In the genomic region with DNA sequence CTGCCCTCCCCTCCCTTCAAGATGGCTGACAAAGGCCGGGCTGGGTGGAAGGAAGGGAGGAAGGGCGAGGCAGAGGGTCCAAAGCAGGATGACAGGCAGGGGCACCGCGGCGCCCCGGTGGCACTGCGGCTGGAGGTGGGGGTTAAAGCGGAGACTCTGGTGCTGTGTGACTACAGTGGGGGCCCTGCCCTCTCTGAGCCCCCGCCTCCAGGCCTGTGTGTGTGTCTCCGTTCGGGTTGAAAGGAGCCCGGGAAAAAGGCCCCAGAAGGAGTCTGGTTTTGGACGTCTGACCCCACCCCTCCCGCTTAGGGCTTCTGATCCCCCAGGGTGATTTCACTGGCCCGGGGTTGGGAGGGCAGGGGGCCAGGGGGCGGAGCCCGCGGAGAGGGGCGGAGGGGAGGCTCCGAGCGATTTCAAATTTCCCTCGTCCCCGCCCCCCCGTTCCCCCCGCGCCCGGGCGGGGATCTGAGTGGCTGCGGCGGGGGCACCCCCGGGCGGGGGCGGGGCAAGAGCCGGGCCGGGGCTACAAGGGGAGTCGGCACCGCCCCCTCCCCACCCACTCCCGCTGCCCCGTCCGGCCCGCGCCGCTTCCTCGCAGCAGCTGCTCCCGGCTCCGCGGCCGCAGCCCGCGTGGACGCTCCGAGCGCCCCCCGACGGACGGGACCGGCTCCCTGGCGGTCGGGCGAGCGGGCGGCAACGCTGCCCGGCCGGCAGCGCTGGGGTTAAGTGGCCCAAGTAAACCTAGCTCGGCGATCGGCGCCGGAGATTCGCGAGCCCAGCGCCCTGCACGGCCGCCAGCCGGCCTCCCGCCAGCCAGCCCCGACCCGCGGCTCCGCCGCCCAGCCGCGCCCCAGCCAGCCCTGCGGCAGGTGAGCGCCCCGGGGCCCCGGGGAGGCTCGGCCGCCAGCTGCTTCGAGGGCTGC, we compare ENCODE assay signal across 8 cellular contexts. TPM values are rescaled to one million over a fixed set of nuclear protein-coding genes. Genes with fewer than 3 reads are reported as not detected.
DNase-seq lines count a peak whose midpoint lies in the region; ATAC-seq and TF ChIP-seq lines count a peak whose summit lies in the region.

A gene (plus strand): TSS at position 555 of the 923 bp plus-strand sequence. CDS start 17,939 bp downstream, outside the sequence.

- H3K9ac ChIP-seq in HUES48 (ENCODE audit: low read depth, low read length) = peak within 1 kb of the TSS; percentile 83

- intact Hi-C loops in CD14-positive monocyte (cut with micrococcal nuclease) = no loop called here
- intact Hi-C loops in activated T-helper 2 cell treated with anti-CD3 and anti-CD28 coated beads, Interferon-gamma antibody, Interleukin-2, Interleukin-4, amounts not matched to agents 10 μg/mL and 5 μg/mL and 100 μg/mL, durations not matched to agents 14 hours and 24 hours and 36 hours (cut with micrococcal nuclease) = loop anchor here (2.0 kb wide), 1 partner anchor 15 kb away; no protein-coding TSS in a partner anchor
- intact Hi-C loops in stomach (cut with DNase I; ENCODE audit: low total_unique reads) = no loop called here

- H3K9me3 ChIP-seq in HUES48 (ENCODE audit: control insufficient read depth, insufficient read depth, low read length) = no peaks in the 10 kb centered on the region
- H3K9me3 ChIP-seq in stomach = no peaks in the 10 kb centered on the region

- H3K27me3 ChIP-seq in HUES48 (ENCODE audit: control insufficient read depth, insufficient read depth, low read length) (no peaks in the 10 kb centered on the region), stomach (no peaks in the 10 kb centered on the region)

- TF ChIP-seq EP300 in stomach (IDR thresholded peaks at IDR 0.05) = no peak

- WGBS in stomach, 5 donors = 0 to 1% (median 1%) methylated on average over 15 to 92 of the region's 92 CpGs

- peak within 1 kb of the TSS in 3 of 7 donors; percentile 38 to 84 (median 53) for H3K27ac Mint-ChIP-seq in CD14-positive monocyte
- peak within 1 kb of the TSS; percentile 57 for H3K27ac Mint-ChIP-seq in activated T-helper 2 cell treated with anti-CD3 and anti-CD28 coated beads, Interferon-gamma antibody, Interleukin-2, Interleukin-4, amounts not matched to agents 10 μg/mL and 5 μg/mL and 100 μg/mL, durations not matched to agents 14 hours and 24 hours and 36 hours
- H3K27ac Mint-ChIP-seq in neural crest cell (ENCODE audit: unreplicated experiment) = peak within 1 kb of the TSS; percentile 77

- H3K4me1 ChIP-seq in HUES48 (ENCODE audit: control insufficient read depth, insufficient read depth, low read length) (peaks cover 28% of the 10 kb centered on the region), stomach (peaks cover 12 to 22% (median 20%) of the 10 kb centered on the region in 4 donors)

- peak within 1 kb of the TSS; percentile 91 for H3K27ac ChIP-seq in HUES48 (ENCODE audit: low read depth, low read length)
- H3K27ac ChIP-seq in stomach = peak within 1 kb of the TSS in 3 of 5 donors; percentile 25 to 74 (median 68)

- peaks cover 0 to 1% of the 10 kb centered on the region in 2 donors for H3K36me3 Mint-ChIP-seq in CD14-positive monocyte
- no peaks in the 10 kb centered on the region for H3K36me3 Mint-ChIP-seq in activated T-helper 2 cell treated with anti-CD3 and anti-CD28 coated beads, Interferon-gamma antibody, Interleukin-2, Interleukin-4, amounts not matched to agents 10 μg/mL and 5 μg/mL and 100 μg/mL, durations not matched to agents 14 hours and 24 hours and 36 hours (ENCODE audit: low read depth)
- H3K36me3 Mint-ChIP-seq in neural crest cell (ENCODE audit: low read depth) = no peaks in the 10 kb centered on the region

- H3K4me1 Mint-ChIP-seq in CD14-positive monocyte = peaks cover 27% of the 10 kb centered on the region
- H3K4me1 Mint-ChIP-seq in activated T-helper 2 cell treated with anti-CD3 and anti-CD28 coated beads, Interferon-gamma antibody, Interleukin-2, Interleukin-4, amounts not matched to agents 10 μg/mL and 5 μg/mL and 100 μg/mL, durations not matched to agents 14 hours and 24 hours and 36 hours (ENCODE audit: low read depth) = peaks cover 10% of the 10 kb centered on the region
- H3K4me1 Mint-ChIP-seq in neural crest cell = peaks cover 42% of the 10 kb centered on the region

- H3K9me3 Mint-ChIP-seq in CD14-positive monocyte = no peaks in the 10 kb centered on the region
- H3K9me3 Mint-ChIP-seq in activated T-helper 2 cell treated with anti-CD3 and anti-CD28 coated beads, Interferon-gamma antibody, Interleukin-2, Interleukin-4, amounts not matched to agents 10 μg/mL and 5 μg/mL and 100 μg/mL, durations not matched to agents 14 hours and 24 hours and 36 hours = no peaks in the 10 kb centered on the region
- no peaks in the 10 kb centered on the region for H3K9me3 Mint-ChIP-seq in neural crest cell

- TF ChIP-seq POLR2A in stomach (IDR thresholded peaks at IDR 0.05) = no peak

- H3K4me3 Mint-ChIP-seq in CD14-positive monocyte (peak within 1 kb of the TSS; percentile 92 to 98), neural crest cell (peak within 1 kb of the TSS; percentile 98)
- H3K4me3 Mint-ChIP-seq in activated T-helper 2 cell treated with anti-CD3 and anti-CD28 coated beads, Interferon-gamma antibody, Interleukin-2, Interleukin-4, amounts not matched to agents 10 μg/mL and 5 μg/mL and 100 μg/mL, durations not matched to agents 14 hours and 24 hours and 36 hours (ENCODE audit: low read depth) = peak within 1 kb of the TSS; percentile 87

- DNase-seq in CD14-positive monocyte (ENCODE audit: low spot score) (no peak), RKO (ENCODE audit: low spot score) (peak; percentile 82), fibroblast of villous mesenchyme (ENCODE audit: low read depth) (peak; percentile 74), neural crest cell (ENCODE audit: low read depth, low spot score) (peak; percentile 86), stomach (peak; percentile 80)
- peak; percentile 64 for DNase-seq in activated T-helper 2 cell treated with anti-CD3 and anti-CD28 coated beads, Interferon-gamma antibody, Interleukin-2, Interleukin-4, amounts not matched to agents 10 μg/mL and 5 μg/mL and 100 μg/mL, durations not matched to agents 14 hours and 24 hours and 36 hours (ENCODE audit: low spot score)

- peak; percentile 61 for ATAC-seq in GM19372 (IDR thresholded peaks at IDR 0.05; ENCODE audit: low read depth, unreplicated experiment)

- H3K4me3 ChIP-seq in HUES48 (ENCODE audit: low read depth, low read length) = peak within 1 kb of the TSS; percentile 94
- peak within 1 kb of the TSS; percentile 90 for H3K4me3 ChIP-seq in fibroblast of villous mesenchyme (ENCODE audit: low read depth, low read length)
- H3K4me3 ChIP-seq in stomach = peak within 1 kb of the TSS; percentile 77 to 91 (median 83)

- H3K27me3 Mint-ChIP-seq in CD14-positive monocyte (ENCODE audit: low read depth in 3 of 3) = peaks cover 19 to 25% (median 21%) of the 10 kb centered on the region in 3 donors
- peaks cover 8% of the 10 kb centered on the region for H3K27me3 Mint-ChIP-seq in activated T-helper 2 cell treated with anti-CD3 and anti-CD28 coated beads, Interferon-gamma antibody, Interleukin-2, Interleukin-4, amounts not matched to agents 10 μg/mL and 5 μg/mL and 100 μg/mL, durations not matched to agents 14 hours and 24 hours and 36 hours (ENCODE audit: low read depth)
- peaks cover 15% of the 10 kb centered on the region for H3K27me3 Mint-ChIP-seq in neural crest cell (ENCODE audit: low read depth)

- peaks cover 36% of the 10 kb centered on the region for H3K36me3 ChIP-seq in HUES48 (ENCODE audit: control insufficient read depth, insufficient read depth, low read length)
- no peaks in the 10 kb centered on the region for H3K36me3 ChIP-seq in stomach

- TF ChIP-seq CTCF in CD14-positive monocyte (IDR thresholded peaks at IDR 0.05) (no peak), fibroblast of villous mesenchyme (IDR thresholded peaks at IDR 0.05; ENCODE audit: insufficient read depth, low read depth, low read length) (no peak), neural crest cell (conservative IDR thresholded peaks at IDR 0.05) (peak; percentile 54), stomach (IDR thresholded peaks at IDR 0.05) (no peak)

RNA-seq across cellular contexts. Expression of the gene that starts here (rescaled TPM):
- polyA plus RNA-seq in CD14-positive monocyte = under 1 TPM in 1 of 2 donors, not detected in 1; 0.39 TPM
- 2.8 and 3.4 TPM in 2 replicates for total RNA-seq in activated T-helper 2 cell treated with anti-CD3 and anti-CD28 coated beads, Interferon-gamma antibody, Interleukin-2, Interleukin-4, amounts not matched to agents 10 μg/mL and 5 μg/mL and 100 μg/mL, durations not matched to agents 14 hours and 24 hours and 36 hours
- total RNA-seq in fibroblast of villous mesenchyme = 3.2 and 3.5 TPM in 2 replicates
- total RNA-seq in neural crest cell = 57.3 and 58.0 TPM in 2 replicates
- 10 to 100 TPM in 1 of 5 donors, 1 to 10 TPM in 2, not detected in 2; 1.0 to 17.0 (median 1.1) TPM for total RNA-seq in stomach
- under 1 TPM; 0.31 to 0.73 (median 0.31) TPM for polyA plus RNA-seq in stomach
